In the genomic region with DNA sequence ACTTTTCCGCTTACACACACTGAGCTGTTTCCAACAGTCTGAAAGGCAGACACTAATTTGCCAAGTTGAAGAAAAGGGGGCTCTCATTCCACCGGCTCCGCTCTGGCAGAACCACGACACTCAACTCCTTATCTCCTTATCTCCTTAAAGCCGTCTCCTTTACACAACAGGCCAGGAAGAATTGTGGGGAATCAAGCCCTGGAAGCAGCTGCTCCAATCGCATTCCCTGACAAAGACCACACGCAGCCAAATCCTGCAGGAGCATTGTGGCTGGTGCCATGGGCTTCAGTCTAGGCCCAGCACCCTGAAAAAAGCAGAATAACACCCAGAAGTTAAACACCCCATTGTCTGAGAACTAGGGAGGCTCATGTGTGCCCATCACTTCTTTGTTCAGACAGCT, we compare ENCODE assay signal across 24 cellular contexts. TPM values are rescaled to one million over a fixed set of nuclear protein-coding genes. Genes with fewer than 3 reads are reported as not detected.
DNase-seq lines count a peak whose midpoint lies in the region; TF ChIP-seq lines count a peak whose summit lies in the region.
"Had no signal": no experiment of that assay in that cellular context is flagged by ENCODE, and none has a peak within 500 bp of the region (broad histone marks: within the 10 kb centered on the region; RNA-seq: fewer than 3 reads in every experiment).

No MANE protein-coding gene starts in this region.

- peaks cover 14% of the 10 kb centered on the region for H3K4me1 Mint-ChIP-seq in progenitor cell of endocrine pancreas (ENCODE audit: low read depth)
- H3K4me1 Mint-ChIP-seq: B cell had no signal

- no peaks in the 10 kb centered on the region for H3K9me3 Mint-ChIP-seq in progenitor cell of endocrine pancreas (ENCODE audit: low read depth)
- H3K9me3 Mint-ChIP-seq: CD4-positive, CD25-positive, alpha-beta regulatory T cell; H9; HFFc6 had no signal

- H3K27ac Mint-ChIP-seq in progenitor cell of endocrine pancreas = peak overlapping the region; percentile 78
- H3K27ac Mint-ChIP-seq: B cell, HFFc6 had no signal

- intact Hi-C loops in ascending aorta (cut with DNase I) = no loop called here

- no peak overlapping the region for H3K4me3 Mint-ChIP-seq in progenitor cell of endocrine pancreas (ENCODE audit: low read depth)
- H3K4me3 Mint-ChIP-seq: B cell; CD4-positive, CD25-positive, alpha-beta regulatory T cell; H9; HFFc6 had no signal

- no peaks in the 10 kb centered on the region for H3K9me3 ChIP-seq in ascending aorta
- H3K9me3 ChIP-seq: A549, Peyer's patch had no signal

- no peaks in the 10 kb centered on the region for H3K36me3 ChIP-seq in ascending aorta
- H3K36me3 ChIP-seq: Peyer's patch had no signal

- TF ChIP-seq CTCF in progenitor cell of endocrine pancreas (IDR thresholded peaks at IDR 0.05; ENCODE audit: unreplicated experiment) = no peak
- TF ChIP-seq CTCF in ascending aorta (IDR thresholded peaks at IDR 0.05) = no peak

- no peak overlapping the region for H3K4me3 ChIP-seq in ascending aorta
- H3K4me3 ChIP-seq: A549, GM23248, Peyer's patch had no signal

- no peaks in the 10 kb centered on the region for H3K27me3 ChIP-seq in ascending aorta
- H3K27me3 ChIP-seq: Peyer's patch had no signal

- H3K27ac ChIP-seq in caudate nucleus (ENCODE audit: low read depth, low read length) (peak overlapping the region; percentile 31), ascending aorta (no peak overlapping the region)
- H3K27ac ChIP-seq: A549, GM23248, Peyer's patch had no signal

- peak; percentile 21 for DNase-seq in NCI-H2171 treated with DMSO at 0.1 percent for 48 hours (lab: John Stamatoyannopoulos, UW)
- no peak for DNase-seq in NCI-H2171 (lab: John Stamatoyannopoulos, UW)
- DNase-seq in NCI-H82 (lab: John Stamatoyannopoulos, UW) = peak; percentile 75
- DNase-seq in caudate nucleus (lab: John Stamatoyannopoulos, UW) = no peak
- no peak for DNase-seq in progenitor cell of endocrine pancreas (ENCODE audit: low spot score, unreplicated experiment)
- DNase-seq in activated CD4-positive, alpha-beta T cell treated with anti-CD3 and anti-CD28 coated beads for 1 hour = no peak
- DNase-seq in ascending aorta (ENCODE audit: low spot score in 2 of 2) = no peak
- DNase-seq: CD4-positive, CD25-positive, alpha-beta regulatory T cell; GDM1; H9; HFFc6; KG1; NCI-H1092 treated with DMSO at 0.1 percent for 48 hours; NCI-H1436 treated with DMSO at 0.1 percent for 48 hours; NCI-H2029 treated with DMSO at 0.1 percent for 48 hours; NCI-H69; NK-92 treated with Interleukin-12 subunit alpha and Interleukin-12 subunit beta, amount 100 ng/mL, for 24 hours; Peyer's patch; T-helper 1 cell had no signal

- H3K4me1 ChIP-seq in ascending aorta = no peaks in the 10 kb centered on the region
- H3K4me1 ChIP-seq: A549, Peyer's patch had no signal

- H3K36me3 Mint-ChIP-seq in progenitor cell of endocrine pancreas (ENCODE audit: insufficient read depth) = no peaks in the 10 kb centered on the region
- H3K36me3 Mint-ChIP-seq: CD4-positive, CD25-positive, alpha-beta regulatory T cell had no signal

- H3K27me3 Mint-ChIP-seq in progenitor cell of endocrine pancreas = peaks cover 36% of the 10 kb centered on the region

RNA-seq across cellular contexts. Expression of a gene that starts 24.1 kb away (rescaled TPM):
- total RNA-seq in progenitor cell of endocrine pancreas (4.7 and 6.0 TPM in 2 replicates), ascending aorta (not detected)
- total RNA-seq: B cell, NCI-H460 had no signal

RNA-seq across cellular contexts. Expression of a gene that starts 53.4 kb away (rescaled TPM):
- total RNA-seq in progenitor cell of endocrine pancreas = not detected in 2 replicates
- total RNA-seq in ascending aorta = not detected
- total RNA-seq: B cell; CD4-positive, CD25-positive, alpha-beta regulatory T cell; GM23248; H9; HFFc6; HT1080; NCI-H460; Peyer's patch had no signal

Comparison
In these comparisons a context has a peak if more than half of its experiments do, and no peak if none do; other contexts are left out.
1. DNase-seq: peak in NCI-H2171 treated with DMSO at 0.1 percent for 48 hours (single experiment) and NCI-H82 (single experiment); none in NCI-H2171 (single experiment), caudate nucleus (0 of 61), progenitor cell of endocrine pancreas (single experiment), activated CD4-positive, alpha-beta T cell treated with anti-CD3 and anti-CD28 coated beads for 1 hour (single experiment) and ascending aorta (0 of 2).